Comparison of ENCODE assay signal across 11 cellular contexts in genomic region chr14:68526420-68527105, GRCh38.
A peak's percentile ranks its signal among the peaks of the same experiment; 100 is the strongest.
DNase-seq lines count a peak whose midpoint lies in the region; ATAC-seq and TF ChIP-seq lines count a peak whose summit lies in the region.
"Had no signal": no experiment of that assay in that cellular context is flagged by ENCODE, and none has a peak within 500 bp of the region (broad histone marks: within the 10 kb centered on the region; RNA-seq: fewer than 3 reads in every experiment).

No MANE protein-coding gene starts in this region.

- no peaks in the 10 kb centered on the region for H3K27me3 ChIP-seq in heart right ventricle
- no peaks in the 10 kb centered on the region for H3K27me3 ChIP-seq in vagina

- DNase-seq in amniotic epithelial cell (ENCODE audit: low read depth) = peak; percentile 72
- DNase-seq in heart right ventricle = peak in 1 of 2 donors; percentile 35
- DNase-seq in neural crest cell (ENCODE audit: low read depth, low spot score) = no peak
- peak; percentile 84 to 89 for DNase-seq in vagina (ENCODE audit: extremely low spot score in 2 of 2)
- DNase-seq in endothelial cell (ENCODE audit: low spot score) = no peak
- DNase-seq: activated T-cell treated with anti-CD3 and anti-CD28 coated beads, Interleukin-2, amount 50 U/mL, for 1 hour; DMS79; H7; NCI-H1105 treated with DMSO at 0.1 percent for 48 hours had no signal

- H3K9me3 ChIP-seq in heart right ventricle = peaks cover 0 to 28% (median 14%) of the 10 kb centered on the region in 11 donors
- peaks cover 13% of the 10 kb centered on the region for H3K9me3 ChIP-seq in vagina

- no peak overlapping the region for H3K4me3 ChIP-seq in heart right ventricle
- H3K4me3 ChIP-seq in vagina = no peak overlapping the region

- ATAC-seq in heart right ventricle = peak; percentile 52 to 75 (median 60)
- no peak for ATAC-seq in GM21367 (IDR thresholded peaks at IDR 0.05; ENCODE audit: unreplicated experiment)
- no peak for ATAC-seq in HG03354 (IDR thresholded peaks at IDR 0.05; ENCODE audit: poor library complexity, severe bottlenecking, unreplicated experiment)

- peaks cover 40% of the 10 kb centered on the region for H3K36me3 Mint-ChIP-seq in neural crest cell (ENCODE audit: low read depth)
- H3K36me3 Mint-ChIP-seq in endothelial cell (ENCODE audit: low read depth, unreplicated experiment) = peaks cover 17% of the 10 kb centered on the region

- H3K36me3 ChIP-seq in heart right ventricle = no peaks in the 10 kb centered on the region
- H3K36me3 ChIP-seq in vagina = no peaks in the 10 kb centered on the region

- H3K9me3 Mint-ChIP-seq in neural crest cell (peaks cover 20% of the 10 kb centered on the region), endothelial cell (ENCODE audit: unreplicated experiment) (no peaks in the 10 kb centered on the region)

- TF ChIP-seq CTCF in heart right ventricle (IDR thresholded peaks at IDR 0.05) = no peak
- no peak for TF ChIP-seq CTCF in neural crest cell (conservative IDR thresholded peaks at IDR 0.05)
- no peak for TF ChIP-seq CTCF in vagina (IDR thresholded peaks at IDR 0.05)
- no peak for TF ChIP-seq CTCF in endothelial cell (IDR thresholded peaks at IDR 0.05; ENCODE audit: unreplicated experiment)

- no peak overlapping the region for H3K4me3 Mint-ChIP-seq in neural crest cell
- no peak overlapping the region for H3K4me3 Mint-ChIP-seq in endothelial cell (ENCODE audit: unreplicated experiment)

- H3K27ac Mint-ChIP-seq in neural crest cell (ENCODE audit: unreplicated experiment) (peak overlapping the region; percentile 92), endothelial cell (ENCODE audit: unreplicated experiment) (no peak overlapping the region)

- 78 to 90% methylated on average over 14 of the region's 14 CpGs for WGBS in heart right ventricle, 2 donors

- no peak for TF ChIP-seq POLR2A in vagina (IDR thresholded peaks at IDR 0.05)

- H3K4me1 ChIP-seq in heart right ventricle = peaks cover 0 to 51% (median 39%) of the 10 kb centered on the region in 9 donors
- peaks cover 63% of the 10 kb centered on the region for H3K4me1 ChIP-seq in vagina

- intact Hi-C loops in heart right ventricle (cut with DNase I) = loop anchor here in 5 of 10 donors (10.0 kb wide), 3 partner anchors 258 to 582 kb away; no protein-coding TSS in a partner anchor
- intact Hi-C loops in vagina (cut with DNase I) = no loop called here

- peak overlapping the region in 9 of 10 donors; percentile 6 to 75 (median 45) for H3K27ac ChIP-seq in heart right ventricle
- H3K27ac ChIP-seq in vagina = peak overlapping the region; percentile 77

- no peaks in the 10 kb centered on the region for H3K27me3 Mint-ChIP-seq in neural crest cell (ENCODE audit: low read depth)
- peaks cover 3% of the 10 kb centered on the region for H3K27me3 Mint-ChIP-seq in endothelial cell (ENCODE audit: unreplicated experiment)

- H3K4me1 Mint-ChIP-seq in neural crest cell (peaks cover 61% of the 10 kb centered on the region), endothelial cell (ENCODE audit: unreplicated experiment) (peaks cover 10% of the 10 kb centered on the region)

Comparison
In these comparisons a context has a peak if more than half of its experiments do, and no peak if none do; other contexts are left out.
1. DNase-seq: peak in amniotic epithelial cell (single experiment) and vagina (2 of 2); none in neural crest cell (single experiment) and endothelial cell (single experiment).
2. ATAC-seq: peak in heart right ventricle (8 of 8); none in GM21367 (single experiment) and HG03354 (single experiment).